In the genomic region with DNA sequence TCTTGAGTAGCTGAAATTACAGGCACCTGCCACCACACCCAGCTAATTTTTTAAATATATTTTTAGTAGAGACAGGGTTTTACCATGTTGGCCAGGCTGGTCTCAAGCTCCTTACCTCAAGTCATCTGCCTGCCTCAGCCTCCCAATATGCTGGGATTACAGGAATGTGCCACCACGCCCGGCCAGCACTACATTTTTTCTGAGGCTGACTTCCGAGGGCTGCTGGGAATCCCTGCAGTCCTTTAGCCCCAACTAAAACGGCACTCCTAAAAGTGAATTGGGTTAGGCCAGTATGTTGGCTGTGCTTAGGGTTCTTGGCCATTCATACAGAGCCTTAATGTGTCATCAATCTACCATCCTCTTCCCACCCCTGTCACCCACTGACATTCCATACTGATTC, we compare ENCODE assay signal across 22 cellular contexts.
"Had no signal": no experiment of that assay in that cellular context is flagged by ENCODE, and none has a peak within 500 bp of the region (broad histone marks: within the 10 kb centered on the region; RNA-seq: fewer than 3 reads in every experiment).

No MANE protein-coding gene starts in this region.

- H3K27ac ChIP-seq: prostate gland, right atrium auricular region, stomach, testis, tibial artery, upper lobe of left lung, uterus had no signal

- H3K27me3 ChIP-seq: right atrium auricular region, stomach, testis, tibial artery, upper lobe of left lung, uterus had no signal

- H3K4me3 ChIP-seq: prostate gland, right atrium auricular region, stomach, testis, tibial artery, upper lobe of left lung, uterus had no signal

- ATAC-seq: effector memory CD8-positive, alpha-beta T cell; left lobe of liver; naive thymus-derived CD4-positive, alpha-beta T cell; sciatic nerve; stimulated activated effector memory CD8-positive, alpha-beta T cell treated with anti-CD3 and anti-CD28 coated beads, Interleukin-12 subunit alpha, Interleukin-12 subunit beta, amount 100 ng/mL, for 72 hours had no signal

- H3K36me3 ChIP-seq: prostate gland, right atrium auricular region, stomach, tibial artery, upper lobe of left lung, uterus had no signal

- DNase-seq: cortex of kidney; effector memory CD8-positive, alpha-beta T cell; erythroblast; hypothalamus; kidney; mesenchymal stem cell; midbrain; naive thymus-derived CD4-positive, alpha-beta T cell; nucleus accumbens; stimulated activated CD4-positive, alpha-beta T cell treated with anti-CD3 and anti-CD28 coated beads, Interleukin-2, amount 100 ng/mL, for 24 hours; stimulated activated CD4-positive, alpha-beta T cell treated with anti-CD3 and anti-CD28 coated beads, Interleukin-4, amount 100 ng/mL, for 24 hours; stimulated activated naive CD4-positive, alpha-beta T cell treated with Interleukin-2 at 50 U/mL for 16 hours; stomach; testis; tibial artery; uterus had no signal

- H3K4me1 ChIP-seq: prostate gland, right atrium auricular region, stomach, testis, tibial artery, upper lobe of left lung, uterus had no signal
